1 cellular context compared by ENCODE assay signal in genomic region chr17:57939797-57940196, GRCh38.
TF ChIP-seq lines count a peak whose summit lies in the region.

No MANE protein-coding gene starts in this region.

TF ChIP-seq in K562, 482 proteins besides CTCF, POLR2A, EP300 and RAD21 (continued from another document):
- no peak for TF ChIP-seq ZC3H8 (IDR thresholded peaks at IDR 0.05)
- no peak for TF ChIP-seq ZNF668 (CRISPR knock-in tag; IDR thresholded peaks at IDR 0.05)
- peak; percentile 49; the same call in 1 of the 2 replicates for TF ChIP-seq CREM (IDR thresholded peaks at IDR 0.05; ENCODE audit: low read depth)
- peak; percentile 73 for TF ChIP-seq NFE2 (IDR thresholded peaks at IDR 0.05; ENCODE audit: low read depth)
- TF ChIP-seq E2F6 (IDR thresholded peaks at IDR 0.05; ENCODE audit: borderline replicate concordance in 1 of 2, extremely low read depth in 1 of 2, insufficient read depth in 1 of 2, insufficient read length in 1 of 2, low read depth in 1 of 2, low read length in 1 of 2, poor library complexity in 1 of 2, severe bottlenecking in 1 of 2), result no peak
- peak; percentile 35; the same call in 1 of the 2 replicates for TF ChIP-seq CBFA2T3 (IDR thresholded peaks at IDR 0.05)
- peak; percentile 49; the same call in 1 of the 2 replicates for TF ChIP-seq TEAD4 (IDR thresholded peaks at IDR 0.05; ENCODE audit: low read length)
- TF ChIP-seq TEAD4 (CRISPR knock-in tag; IDR thresholded peaks at IDR 0.05; ENCODE audit: borderline replicate concordance), result no peak
- TF ChIP-seq GABPB1 (CRISPR knock-in tag; IDR thresholded peaks at IDR 0.05), result no peak
- TF ChIP-seq SAFB2 (IDR thresholded peaks at IDR 0.05; ENCODE audit: borderline replicate concordance, low read depth, low read length, severe bottlenecking), result no peak
- TF ChIP-seq ZNF143 (CRISPR knock-in tag; IDR thresholded peaks at IDR 0.05), result no peak
- TF ChIP-seq VEZF1 (CRISPR knock-in tag; IDR thresholded peaks at IDR 0.05), result peak; percentile 66
- TF ChIP-seq ZNF77 (CRISPR knock-in tag; IDR thresholded peaks at IDR 0.05), result no peak
- no peak for TF ChIP-seq PRPF4 (IDR thresholded peaks at IDR 0.05; ENCODE audit: insufficient read depth, low read depth, low read length, poor library complexity, severe bottlenecking)
- no peak for TF ChIP-seq GTF2E2 (tag; IDR thresholded peaks at IDR 0.05)
- TF ChIP-seq CTBP1 (IDR thresholded peaks at IDR 0.05; ENCODE audit: borderline replicate concordance), result 0 out of 2 replicates have a peak, but pooled peaks have one; percentile 34
- no peak for TF ChIP-seq HDAC6 (IDR thresholded peaks at IDR 0.05; ENCODE audit: low read depth, low read length)
- TF ChIP-seq EGR1 (conservative IDR thresholded peaks at IDR 0.05), result peak; percentile 79
- TF ChIP-seq PRDM10 (IDR thresholded peaks at IDR 0.05; ENCODE audit: partially characterized antibody), result peak; percentile 57
- no peak for TF ChIP-seq RFX5 (IDR thresholded peaks at IDR 0.05; ENCODE audit: low read depth, low read length)
- TF ChIP-seq ZBTB7A (IDR thresholded peaks at IDR 0.05; ENCODE audit: borderline replicate concordance, control insufficient read depth, low read depth, low read length), result peak; percentile 45; the same call in 1 of the 2 replicates
- no peak for TF ChIP-seq SMARCE1 (IDR thresholded peaks at IDR 0.05)
- no peak for TF ChIP-seq FUS (optimal IDR thresholded peaks at IDR 0.05; ENCODE audit: low read depth, low read length)
- peak; percentile 25; the same call in 1 of the 2 replicates for TF ChIP-seq C11orf30 (IDR thresholded peaks at IDR 0.05; ENCODE audit: low read depth)
- peak; percentile 97 for TF ChIP-seq SPI1 (IDR thresholded peaks at IDR 0.05; ENCODE audit: borderline replicate concordance, low read depth, low read length)
- TF ChIP-seq CBX5 (IDR thresholded peaks at IDR 0.05; ENCODE audit: borderline replicate concordance, low read depth), result no peak
- TF ChIP-seq ARID2 (IDR thresholded peaks at IDR 0.05), result no peak
- no peak for TF ChIP-seq MLLT1 (IDR thresholded peaks at IDR 0.05)
- TF ChIP-seq ZNF740 (CRISPR knock-in tag; IDR thresholded peaks at IDR 0.05), result peak; percentile 92
- TF ChIP-seq ZNF740 (tag; IDR thresholded peaks at IDR 0.05), result peak in 1 of 2 experiments; percentile 71; a peak in 1 of 4 replicates
- peak; percentile 41; the same call in 1 of the 2 replicates for TF ChIP-seq CBFA2T2 (conservative IDR thresholded peaks at IDR 0.05)
- TF ChIP-seq HDAC8 (tag; IDR thresholded peaks at IDR 0.05), result no peak
